In the genomic region with DNA sequence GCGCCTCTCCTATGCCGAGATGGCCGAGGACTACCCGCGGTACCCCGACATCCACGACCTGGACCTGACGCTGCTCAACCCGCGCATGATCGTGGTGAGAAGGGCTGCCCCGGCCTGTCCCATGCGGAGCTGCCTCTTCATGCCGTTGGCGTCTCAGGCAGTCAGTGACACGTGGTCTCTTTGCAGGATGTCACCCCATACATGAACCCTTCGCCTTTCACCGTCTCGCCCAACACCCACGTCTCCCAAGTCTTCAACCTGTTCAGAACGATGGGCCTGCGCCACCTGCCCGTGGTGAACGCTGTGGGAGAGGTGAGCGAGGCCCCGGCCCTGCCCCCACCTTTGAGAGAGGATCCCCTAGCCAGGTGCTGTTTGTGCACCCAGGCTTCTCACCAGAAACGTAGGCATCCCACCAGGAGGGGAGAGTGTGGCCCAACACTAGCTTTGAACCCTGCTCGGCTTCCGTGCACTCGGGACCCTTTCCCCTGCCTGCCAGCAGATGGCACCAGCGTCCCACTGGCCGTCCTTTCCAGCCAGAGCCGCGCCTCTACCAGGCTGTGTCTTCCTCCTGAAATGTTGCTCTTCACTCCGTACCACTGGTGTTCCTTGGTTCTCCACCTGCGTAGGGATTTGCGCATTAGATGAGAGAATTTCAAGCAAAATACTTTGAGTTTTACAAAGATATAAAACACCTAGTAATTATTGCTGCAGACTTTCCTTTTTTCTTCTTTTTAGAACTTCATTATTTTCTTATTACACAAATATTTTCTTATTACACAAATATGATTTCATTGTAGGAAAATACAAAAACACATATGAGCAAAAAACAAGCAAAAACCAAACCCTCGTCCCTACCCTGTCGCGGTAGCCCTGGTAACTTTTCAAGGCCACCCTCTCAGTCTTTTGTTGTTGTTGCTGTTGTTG, we compare ENCODE assay signal across 1 cellular context.
TF ChIP-seq lines count a peak whose summit lies in the region.

No MANE protein-coding gene starts in this region.

TF ChIP-seq in IMR-90, 13 proteins besides CTCF, POLR2A, EP300 and RAD21 (continued from another document):
- TF ChIP-seq SMC3 (IDR thresholded peaks at IDR 0.05; ENCODE audit: low read depth, low read length): peak; percentile 83
